In the genomic region with DNA sequence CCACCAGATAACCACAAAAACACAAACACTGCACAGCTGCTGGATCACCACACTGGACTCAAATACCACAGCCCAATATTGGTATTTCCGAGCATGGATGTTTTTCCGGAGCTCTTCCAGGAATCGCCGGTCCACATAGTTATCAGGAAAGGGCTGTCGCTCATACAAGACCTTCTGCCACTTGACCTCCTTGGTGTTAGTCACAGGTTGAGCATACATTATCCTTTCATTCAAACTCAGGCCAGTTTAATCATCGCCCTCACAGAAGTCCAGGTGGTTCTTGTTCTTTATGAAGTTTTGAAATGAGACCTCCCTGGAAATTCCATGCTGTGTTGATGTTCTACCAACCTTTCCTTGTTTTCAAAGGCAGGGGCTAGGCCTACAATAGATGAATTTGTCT, we compare ENCODE assay signal across 12 cellular contexts. TPM values are rescaled to one million over a fixed set of nuclear protein-coding genes. Genes with fewer than 3 reads are reported as not detected.
DNase-seq lines count a peak whose midpoint lies in the region; ATAC-seq and TF ChIP-seq lines count a peak whose summit lies in the region.
"Had no signal": no experiment of that assay in that cellular context is flagged by ENCODE, and none has a peak within 500 bp of the region (broad histone marks: within the 10 kb centered on the region; RNA-seq: fewer than 3 reads in every experiment).

No MANE protein-coding gene starts in this region.

- H3K27ac ChIP-seq in left ventricle myocardium inferior (replicated peaks) (no peak overlapping the region), suprapubic skin (no peak overlapping the region)

- H3K27me3 Mint-ChIP-seq in activated T-helper 17 cell treated with anti-CD3 and anti-CD28 coated beads, Interleukin-2, amount 50 U/mL, for 72 hours = no peaks in the 10 kb centered on the region

- no peak for ATAC-seq in activated T-helper 17 cell treated with anti-CD3 and anti-CD28 coated beads, Interleukin-2, amount 50 U/mL, for 72 hours (replicated peaks)
- no peak for ATAC-seq in GM19455 (IDR thresholded peaks at IDR 0.05; ENCODE audit: unreplicated experiment)
- ATAC-seq: foreskin keratinocyte, left colon, sciatic nerve had no signal

- no peaks in the 10 kb centered on the region for H3K27me3 ChIP-seq in left ventricle myocardium inferior (ENCODE audit: low read depth)
- no peaks in the 10 kb centered on the region for H3K27me3 ChIP-seq in suprapubic skin
- H3K27me3 ChIP-seq: foreskin keratinocyte had no signal

- peaks cover 19% of the 10 kb centered on the region for H3K36me3 Mint-ChIP-seq in activated T-helper 17 cell treated with anti-CD3 and anti-CD28 coated beads, Interleukin-2, amount 50 U/mL, for 72 hours (ENCODE audit: low read depth)

- TF ChIP-seq CTCF in left ventricle myocardium inferior (IDR thresholded peaks at IDR 0.05; ENCODE audit: borderline replicate concordance) (no peak), suprapubic skin (IDR thresholded peaks at IDR 0.05) (no peak)

- intact Hi-C loops in left ventricle myocardium inferior (cut with micrococcal nuclease) = no loop called here
- intact Hi-C loops in cardiac septum (cut with DNase I) = loop anchor here (10.0 kb wide), 1 partner anchor 438 kb away; no protein-coding TSS in a partner anchor
- intact Hi-C loops in posterior cingulate gyrus (cut with DNase I) = no loop called here

- peak overlapping the region; percentile 88 for H3K4me3 Mint-ChIP-seq in activated T-helper 17 cell treated with anti-CD3 and anti-CD28 coated beads, Interleukin-2, amount 50 U/mL, for 72 hours

- H3K36me3 ChIP-seq in left ventricle myocardium inferior (peaks cover 8% of the 10 kb centered on the region), suprapubic skin (no peaks in the 10 kb centered on the region)

- peaks cover 21% of the 10 kb centered on the region for H3K4me1 Mint-ChIP-seq in activated T-helper 17 cell treated with anti-CD3 and anti-CD28 coated beads, Interleukin-2, amount 50 U/mL, for 72 hours

- WGBS in suprapubic skin = 96% methylated on average over 6 of the region's 6 CpGs

- peak overlapping the region; percentile 92 for H3K4me3 ChIP-seq in left ventricle myocardium inferior
- H3K4me3 ChIP-seq in suprapubic skin = peak overlapping the region; percentile 84

- H3K27ac Mint-ChIP-seq in activated T-helper 17 cell treated with anti-CD3 and anti-CD28 coated beads, Interleukin-2, amount 50 U/mL, for 72 hours = peak overlapping the region; percentile 9

- H3K9me3 Mint-ChIP-seq in activated T-helper 17 cell treated with anti-CD3 and anti-CD28 coated beads, Interleukin-2, amount 50 U/mL, for 72 hours = no peaks in the 10 kb centered on the region

- peaks cover 7% of the 10 kb centered on the region for H3K9me3 ChIP-seq in left ventricle myocardium inferior (replicated peaks)
- no peaks in the 10 kb centered on the region for H3K9me3 ChIP-seq in suprapubic skin

- TF ChIP-seq EP300 in suprapubic skin (IDR thresholded peaks at IDR 0.05) = no peak

- H3K4me1 ChIP-seq in left ventricle myocardium inferior (peaks cover 32% of the 10 kb centered on the region), suprapubic skin (peaks cover 26% of the 10 kb centered on the region)

- no peak for TF ChIP-seq POLR2A in suprapubic skin (IDR thresholded peaks at IDR 0.05)

- DNase-seq in left ventricle myocardium inferior = no peak
- DNase-seq in cardiac septum (ENCODE audit: low spot score) = no peak
- DNase-seq in lung microvascular endothelial cell (ENCODE audit: low read depth in 2 of 2) = peak; percentile 8 to 56
- no peak for DNase-seq in suprapubic skin (ENCODE audit: low spot score in 2 of 2)
- no peak for DNase-seq in pons (ENCODE audit: low spot score)
- DNase-seq in posterior cingulate gyrus = no peak
- DNase-seq: foreskin keratinocyte, left colon had no signal

RNA-seq across cellular contexts. Expression of a gene that starts 1.5 kb away (rescaled TPM):
- total RNA-seq in left ventricle myocardium inferior (15.4 TPM), cardiac septum (11.5 TPM), lung microvascular endothelial cell (13.5 and 18.8 TPM in 2 replicates), suprapubic skin (10 to 100 TPM; 16.8 to 51.8 (median 34.1) TPM)
- 10 to 100 TPM; 11.3 to 13.3 TPM for total RNA-seq in activated T-helper 17 cell treated with anti-CD3 and anti-CD28 coated beads, Interleukin-2, amount 50 U/mL, for 72 hours

RNA-seq across cellular contexts. Expression of a gene that starts 21.9 kb away (rescaled TPM):
- total RNA-seq in left ventricle myocardium inferior = 8.5 TPM
- 6.5 TPM for total RNA-seq in cardiac septum
- total RNA-seq in activated T-helper 17 cell treated with anti-CD3 and anti-CD28 coated beads, Interleukin-2, amount 50 U/mL, for 72 hours = under 1 TPM in 1 of 2 donors, not detected in 1; 0.37 TPM
- total RNA-seq in lung microvascular endothelial cell = not detected in 2 replicates
- 1 to 10 TPM in 2 of 4 donors, under 1 TPM in 1, not detected in 1; 0.89 to 1.5 (median 1.5) TPM for total RNA-seq in suprapubic skin
- total RNA-seq: foreskin keratinocyte, left colon, sciatic nerve, ureter had no signal

Comparison
In these comparisons a context has a peak if more than half of its experiments do, and no peak if none do; other contexts are left out.
1. DNase-seq: peak in lung microvascular endothelial cell (2 of 2); none in left ventricle myocardium inferior (single experiment), cardiac septum (single experiment), suprapubic skin (0 of 2), pons (single experiment) and posterior cingulate gyrus (0 of 10).